Comparison of ENCODE assay signal across 17 cellular contexts in genomic region chr22:42279425-42280020, GRCh38.
"Had no signal": no experiment of that assay in that cellular context is flagged by ENCODE, and none has a peak within 500 bp of the region (broad histone marks: within the 10 kb centered on the region; RNA-seq: fewer than 3 reads in every experiment).

No MANE protein-coding gene starts in this region.

- DNase-seq: activated CD4-positive, alpha-beta memory T cell treated with anti-CD3 and anti-CD28 coated beads for 36 hours; activated CD4-positive, alpha-beta T cell treated with anti-CD3 and anti-CD28 coated beads for 1 hour; activated T-cell treated with anti-CD3 and anti-CD28 coated beads, Interleukin-2, amount 50 U/mL, for 24 hours; effector CD8-positive, alpha-beta T cell; foreskin melanocyte; stimulated activated CD4-positive, alpha-beta T cell treated with anti-CD3 and anti-CD28 coated beads, Interleukin-4, amount 100 ng/mL, for 4 hours had no signal

- H3K4me3 ChIP-seq: lung, SK-N-MC, suprapubic skin, upper lobe of left lung had no signal

- H3K4me1 ChIP-seq: parathyroid adenoma had no signal

- H2AFZ ChIP-seq: parathyroid adenoma had no signal

- H3K27ac ChIP-seq: parathyroid adenoma, SK-N-MC, suprapubic skin, upper lobe of left lung, VCaP had no signal

- H3K27ac Mint-ChIP-seq: activated CD4-positive, alpha-beta memory T cell treated with anti-CD3 and anti-CD28 coated beads for 36 hours; activated naive CD8-positive, alpha-beta T cell; activated T-cell treated with anti-CD3 and anti-CD28 coated beads, Interleukin-2, amount 50 U/mL, for 24 hours; mesothelial cell of epicardium; stimulated activated naive CD8-positive, alpha-beta T cell treated with anti-CD3 and anti-CD28 coated beads, Interleukin-15, Interleukin-2, amounts not matched to agents 100 ng/mL and 50 ng/mL, for 24 hours had no signal

- H3K27me3 Mint-ChIP-seq: activated naive CD8-positive, alpha-beta T cell had no signal

- H3K79me2 ChIP-seq: parathyroid adenoma had no signal

- H3K4me3 Mint-ChIP-seq: activated CD4-positive, alpha-beta memory T cell treated with anti-CD3 and anti-CD28 coated beads for 36 hours; activated naive CD8-positive, alpha-beta T cell; activated T-cell treated with anti-CD3 and anti-CD28 coated beads, Interleukin-2, amount 50 U/mL, for 24 hours; central memory CD8-positive, alpha-beta T cell; mesothelial cell of epicardium; stimulated activated naive CD8-positive, alpha-beta T cell treated with anti-CD3 and anti-CD28 coated beads, Interleukin-15, Interleukin-2, amounts not matched to agents 100 ng/mL and 50 ng/mL, for 24 hours had no signal

- H3K36me3 Mint-ChIP-seq: activated CD4-positive, alpha-beta memory T cell treated with anti-CD3 and anti-CD28 coated beads for 36 hours; brain; mesothelial cell of epicardium had no signal

- H3K36me3 ChIP-seq: suprapubic skin, upper lobe of left lung had no signal

- H3K9me3 Mint-ChIP-seq: activated CD4-positive, alpha-beta memory T cell treated with anti-CD3 and anti-CD28 coated beads for 36 hours; activated T-cell treated with anti-CD3 and anti-CD28 coated beads, Interleukin-2, amount 50 U/mL, for 24 hours; brain; central memory CD8-positive, alpha-beta T cell; mesothelial cell of epicardium; stimulated activated naive CD8-positive, alpha-beta T cell treated with anti-CD3 and anti-CD28 coated beads, Interleukin-15, Interleukin-2, amounts not matched to agents 100 ng/mL and 50 ng/mL, for 24 hours had no signal

- H3K9me3 ChIP-seq: suprapubic skin, upper lobe of left lung had no signal
